ENCODE assay signal across 9 cellular contexts in genomic region chr7:151428393-151429231, GRCh38. TPM values are rescaled to one million over a fixed set of nuclear protein-coding genes. Genes with fewer than 3 reads are reported as not detected.
A peak's percentile ranks its signal among the peaks of the same experiment; 100 is the strongest.
DNase-seq lines count a peak whose midpoint lies in the region; ATAC-seq and TF ChIP-seq lines count a peak whose summit lies in the region.
"Had no signal": no experiment of that assay in that cellular context is flagged by ENCODE, and none has a peak within 500 bp of the region (broad histone marks: within the 10 kb centered on the region; RNA-seq: fewer than 3 reads in every experiment).

No MANE protein-coding gene starts in this region.

- no peaks in the 10 kb centered on the region for H3K9me3 ChIP-seq in SK-N-SH

- peaks cover 8 to 11% of the 10 kb centered on the region in 2 experiments; a peak in 1 of 4 replicates for H3K4me1 ChIP-seq in SK-N-SH (ENCODE audit: control insufficient read depth in 1 of 2, insufficient read depth in 2 of 2, low read depth in 1 of 2, low read length in 1 of 2)

- H3K4me3 Mint-ChIP-seq in activated CD4-positive, alpha-beta T cell treated with anti-CD3 and anti-CD28 coated beads, Interleukin-2, amount 10 ng/mL, durations not matched to agents 7 days and 5 days = no peak overlapping the region
- H3K4me3 Mint-ChIP-seq in activated CD4-positive, alpha-beta T cell treated with anti-CD3 and anti-CD28 coated beads, Interleukin-2, amount 10 ng/mL, durations not matched to agents 24 days and 14 days = no peak overlapping the region
- H3K4me3 Mint-ChIP-seq in stimulated activated effector memory CD8-positive, alpha-beta T cell treated with anti-CD3 and anti-CD28 coated beads, Interleukin-12 subunit alpha, Interleukin-12 subunit beta, amount 100 ng/mL, for 72 hours = no peak overlapping the region

- TF ChIP-seq CTCF in SK-N-SH (IDR thresholded peaks at IDR 0.05) = no peak

- H3K27ac Mint-ChIP-seq in activated CD4-positive, alpha-beta T cell treated with anti-CD3 and anti-CD28 coated beads, Interleukin-2, amount 10 ng/mL, durations not matched to agents 7 days and 5 days = peak overlapping the region; percentile 92
- H3K27ac Mint-ChIP-seq in activated CD4-positive, alpha-beta T cell treated with anti-CD3 and anti-CD28 coated beads, Interleukin-2, amount 10 ng/mL, durations not matched to agents 24 days and 14 days = no peak overlapping the region
- peak overlapping the region; percentile 43 for H3K27ac Mint-ChIP-seq in stimulated activated effector memory CD8-positive, alpha-beta T cell treated with anti-CD3 and anti-CD28 coated beads, Interleukin-12 subunit alpha, Interleukin-12 subunit beta, amount 100 ng/mL, for 72 hours

- H3K4me2 ChIP-seq in SK-N-SH = no peak overlapping the region

- no peaks in the 10 kb centered on the region for H3K36me3 ChIP-seq in SK-N-SH (replicated peaks in 1 of 2; ENCODE audit: control insufficient read depth in 1 of 2, insufficient read depth in 2 of 2, low read length in 1 of 2)

- H3K4me3 ChIP-seq in SK-N-SH (ENCODE audit: low read depth in 2 of 2, low read length in 1 of 2) = no peak overlapping the region

- CTCF ChIA-PET in activated CD4-positive, alpha-beta T cell treated with anti-CD3 and anti-CD28 coated beads, Interleukin-2, amount 10 ng/mL, durations not matched to agents 7 days and 5 days (lab: Charles Lee) = interaction anchor here (0.7 to 2.4 kb wide), 2 partner anchors 20 to 55 kb away, joined by 5 to 9 read pairs; no protein-coding TSS in a partner anchor
- CTCF ChIA-PET in SK-N-SH (lab: Yijun Ruan, JAX) = interaction anchor here (1.0 kb wide), 2 partner anchors 19 to 20 kb away, joined by 3 to 4 read pairs; partner anchors contain the start of gene WDR86

- no peaks in the 10 kb centered on the region for H3K79me2 ChIP-seq in SK-N-SH (ENCODE audit: insufficient read depth)

- no peaks in the 10 kb centered on the region for H3K9me3 Mint-ChIP-seq in activated CD4-positive, alpha-beta T cell treated with anti-CD3 and anti-CD28 coated beads, Interleukin-2, amount 10 ng/mL, durations not matched to agents 7 days and 5 days
- no peaks in the 10 kb centered on the region for H3K9me3 Mint-ChIP-seq in activated CD4-positive, alpha-beta T cell treated with anti-CD3 and anti-CD28 coated beads, Interleukin-2, amount 10 ng/mL, durations not matched to agents 24 days and 14 days
- no peaks in the 10 kb centered on the region for H3K9me3 Mint-ChIP-seq in stimulated activated effector memory CD8-positive, alpha-beta T cell treated with anti-CD3 and anti-CD28 coated beads, Interleukin-12 subunit alpha, Interleukin-12 subunit beta, amount 100 ng/mL, for 72 hours

- no peak for TF ChIP-seq RAD21 in SK-N-SH (IDR thresholded peaks at IDR 0.05; ENCODE audit: low read length)

- POLR2A ChIA-PET in activated CD4-positive, alpha-beta T cell treated with anti-CD3 and anti-CD28 coated beads, Interleukin-2, amount 10 ng/mL, durations not matched to agents 7 days and 5 days (lab: Charles Lee) = interaction anchor here (0.7 kb wide), 1 partner anchor 404 kb away, joined by 6 read pairs; no protein-coding TSS in a partner anchor
- POLR2A ChIA-PET in SK-N-SH (lab: Yijun Ruan, JAX) = no interaction called here

- H3K27ac ChIP-seq in SK-N-SH (ENCODE audit: low read depth in 2 of 2, low read length in 1 of 2) = no peak overlapping the region; a peak in 1 of 4 replicates
- H3K27ac ChIP-seq: C4-2B had no signal

- intact Hi-C loops in activated CD4-positive, alpha-beta T cell treated with anti-CD3 and anti-CD28 coated beads, Interleukin-2, amount 10 ng/mL, durations not matched to agents 24 days and 14 days (cut with micrococcal nuclease) = no loop called here

- H2AFZ ChIP-seq in SK-N-SH (ENCODE audit: low read depth) = no peak overlapping the region

- H4K20me1 ChIP-seq in SK-N-SH (ENCODE audit: insufficient read depth) = no peaks in the 10 kb centered on the region

- DNase-seq in activated CD4-positive, alpha-beta T cell treated with anti-CD3 and anti-CD28 coated beads, Interleukin-2, amount 10 ng/mL, durations not matched to agents 7 days and 5 days = no peak
- no peak for DNase-seq in activated CD4-positive, alpha-beta T cell treated with anti-CD3 and anti-CD28 coated beads, Interleukin-2, amount 10 ng/mL, durations not matched to agents 24 days and 14 days
- DNase-seq in SK-N-SH (peak; percentile 72), hepatic stellate cell (ENCODE audit: low spot score) (peak; percentile 61), middle frontal gyrus (ENCODE audit: extremely low spot score, low spot score) (no peak), T1000 (lab: John Stamatoyannopoulos, UW) (no peak)
- no peak for DNase-seq in stimulated activated effector memory CD8-positive, alpha-beta T cell treated with anti-CD3 and anti-CD28 coated beads, Interleukin-12 subunit alpha, Interleukin-12 subunit beta, amount 100 ng/mL, for 72 hours (ENCODE audit: low spot score in 2 of 2)
- no peak for DNase-seq in stimulated activated CD4-positive, alpha-beta T cell treated with anti-CD3 and anti-CD28 coated beads, Interleukin-15, amount 100 ng/mL, for 24 hours

- H3K27me3 Mint-ChIP-seq in activated CD4-positive, alpha-beta T cell treated with anti-CD3 and anti-CD28 coated beads, Interleukin-2, amount 10 ng/mL, durations not matched to agents 7 days and 5 days = peaks cover 3% of the 10 kb centered on the region
- peaks cover 4% of the 10 kb centered on the region for H3K27me3 Mint-ChIP-seq in activated CD4-positive, alpha-beta T cell treated with anti-CD3 and anti-CD28 coated beads, Interleukin-2, amount 10 ng/mL, durations not matched to agents 24 days and 14 days

- TF ChIP-seq EP300 in SK-N-SH (IDR thresholded peaks at IDR 0.05; ENCODE audit: borderline replicate concordance in 1 of 2, low read depth in 1 of 2, low read length in 1 of 2) = no peak

- H3K36me3 Mint-ChIP-seq in activated CD4-positive, alpha-beta T cell treated with anti-CD3 and anti-CD28 coated beads, Interleukin-2, amount 10 ng/mL, durations not matched to agents 7 days and 5 days (ENCODE audit: low read depth) = no peaks in the 10 kb centered on the region
- no peaks in the 10 kb centered on the region for H3K36me3 Mint-ChIP-seq in activated CD4-positive, alpha-beta T cell treated with anti-CD3 and anti-CD28 coated beads, Interleukin-2, amount 10 ng/mL, durations not matched to agents 24 days and 14 days (ENCODE audit: low read depth)
- H3K36me3 Mint-ChIP-seq in stimulated activated effector memory CD8-positive, alpha-beta T cell treated with anti-CD3 and anti-CD28 coated beads, Interleukin-12 subunit alpha, Interleukin-12 subunit beta, amount 100 ng/mL, for 72 hours = no peaks in the 10 kb centered on the region

- no peak for ATAC-seq in stimulated activated effector memory CD8-positive, alpha-beta T cell treated with anti-CD3 and anti-CD28 coated beads, Interleukin-12 subunit alpha, Interleukin-12 subunit beta, amount 100 ng/mL, for 72 hours

- no peaks in the 10 kb centered on the region for H3F3A ChIP-seq in SK-N-SH (replicated peaks; ENCODE audit: insufficient read depth)

- H3K27me3 ChIP-seq in SK-N-SH (ENCODE audit: insufficient read depth) = no peaks in the 10 kb centered on the region

- 54% methylated on average over 13 of the region's 13 CpGs for WGBS in SK-N-SH (ENCODE audit: low lambda C conversion rate)

- peaks cover 53% of the 10 kb centered on the region for H3K4me1 Mint-ChIP-seq in activated CD4-positive, alpha-beta T cell treated with anti-CD3 and anti-CD28 coated beads, Interleukin-2, amount 10 ng/mL, durations not matched to agents 7 days and 5 days
- H3K4me1 Mint-ChIP-seq in activated CD4-positive, alpha-beta T cell treated with anti-CD3 and anti-CD28 coated beads, Interleukin-2, amount 10 ng/mL, durations not matched to agents 24 days and 14 days = peaks cover 30% of the 10 kb centered on the region
- H3K4me1 Mint-ChIP-seq in stimulated activated effector memory CD8-positive, alpha-beta T cell treated with anti-CD3 and anti-CD28 coated beads, Interleukin-12 subunit alpha, Interleukin-12 subunit beta, amount 100 ng/mL, for 72 hours = peaks cover 47% of the 10 kb centered on the region

- H3K9me2 ChIP-seq in SK-N-SH = no peaks in the 10 kb centered on the region

- no peak overlapping the region for H3K9ac ChIP-seq in SK-N-SH

TF ChIP-seq in SK-N-SH, 30 proteins besides CTCF, POLR2A, EP300 and RAD21:
- TF ChIP-seq NFIC (IDR thresholded peaks at IDR 0.05; ENCODE audit: borderline replicate concordance) (no peak), TCF12 (IDR thresholded peaks at IDR 0.05) (peak; percentile 37; the same call in 1 of the 2 replicates), PBX3 (IDR thresholded peaks at IDR 0.05) (peak; percentile 49)
TF ChIP-seq in SK-N-SH: peak in this region for 2.

RNA-seq across cellular contexts. Expression of gene CRYGN, which starts 11.3 kb away (rescaled TPM):
- total RNA-seq in activated CD4-positive, alpha-beta T cell treated with anti-CD3 and anti-CD28 coated beads, Interleukin-2, amount 10 ng/mL, durations not matched to agents 7 days and 5 days = under 1 TPM in 1 of 2 experiments, not detected in 1; 0.25 TPM
- total RNA-seq in activated CD4-positive, alpha-beta T cell treated with anti-CD3 and anti-CD28 coated beads, Interleukin-2, amount 10 ng/mL, durations not matched to agents 24 days and 14 days = not detected in 2 replicates
- not detected in 2 replicates for polyA plus RNA-seq in SK-N-SH (2012; rRNA removed)
- 0.03 TPM in 1 of 2 replicates, not detected in the other for polyA plus RNA-seq in SK-N-SH (2012; cell fraction: cytosol; rRNA removed)
- polyA plus RNA-seq in SK-N-SH (2012; cell fraction: nucleus; rRNA removed) = 0.06 TPM in 1 of 2 replicates, not detected in the other

RNA-seq across cellular contexts. Expression of gene WDR86, which starts 18.8 kb away (rescaled TPM):
- under 1 TPM; 0.29 to 0.77 TPM for total RNA-seq in activated CD4-positive, alpha-beta T cell treated with anti-CD3 and anti-CD28 coated beads, Interleukin-2, amount 10 ng/mL, durations not matched to agents 7 days and 5 days
- total RNA-seq in activated CD4-positive, alpha-beta T cell treated with anti-CD3 and anti-CD28 coated beads, Interleukin-2, amount 10 ng/mL, durations not matched to agents 24 days and 14 days = not detected in 2 replicates
- polyA plus RNA-seq in SK-N-SH (2012; rRNA removed) = 1.0 and 2.5 TPM in 2 replicates
- 0.45 and 0.84 TPM in 2 replicates for polyA plus RNA-seq in SK-N-SH (2012; cell fraction: cytosol; rRNA removed)
- polyA plus RNA-seq in SK-N-SH (2012; cell fraction: nucleus; rRNA removed) = 9.5 and 16.8 TPM in 2 replicates

Comparison
In these comparisons a context has a peak if more than half of its experiments do, and no peak if none do; other contexts are left out.
1. DNase-seq: peak in SK-N-SH (single experiment) and hepatic stellate cell (single experiment); none in activated CD4-positive, alpha-beta T cell treated with anti-CD3 and anti-CD28 coated beads, Interleukin-2, amount 10 ng/mL, durations not matched to agents 7 days and 5 days (single experiment), activated CD4-positive, alpha-beta T cell treated with anti-CD3 and anti-CD28 coated beads, Interleukin-2, amount 10 ng/mL, durations not matched to agents 24 days and 14 days (single experiment), stimulated activated effector memory CD8-positive, alpha-beta T cell treated with anti-CD3 and anti-CD28 coated beads, Interleukin-12 subunit alpha, Interleukin-12 subunit beta, amount 100 ng/mL, for 72 hours (0 of 2), stimulated activated CD4-positive, alpha-beta T cell treated with anti-CD3 and anti-CD28 coated beads, Interleukin-15, amount 100 ng/mL, for 24 hours (single experiment), middle frontal gyrus (single experiment) and T1000 (single experiment).